Comparison of ENCODE assay signal across 8 cellular contexts in the genomic region with DNA sequence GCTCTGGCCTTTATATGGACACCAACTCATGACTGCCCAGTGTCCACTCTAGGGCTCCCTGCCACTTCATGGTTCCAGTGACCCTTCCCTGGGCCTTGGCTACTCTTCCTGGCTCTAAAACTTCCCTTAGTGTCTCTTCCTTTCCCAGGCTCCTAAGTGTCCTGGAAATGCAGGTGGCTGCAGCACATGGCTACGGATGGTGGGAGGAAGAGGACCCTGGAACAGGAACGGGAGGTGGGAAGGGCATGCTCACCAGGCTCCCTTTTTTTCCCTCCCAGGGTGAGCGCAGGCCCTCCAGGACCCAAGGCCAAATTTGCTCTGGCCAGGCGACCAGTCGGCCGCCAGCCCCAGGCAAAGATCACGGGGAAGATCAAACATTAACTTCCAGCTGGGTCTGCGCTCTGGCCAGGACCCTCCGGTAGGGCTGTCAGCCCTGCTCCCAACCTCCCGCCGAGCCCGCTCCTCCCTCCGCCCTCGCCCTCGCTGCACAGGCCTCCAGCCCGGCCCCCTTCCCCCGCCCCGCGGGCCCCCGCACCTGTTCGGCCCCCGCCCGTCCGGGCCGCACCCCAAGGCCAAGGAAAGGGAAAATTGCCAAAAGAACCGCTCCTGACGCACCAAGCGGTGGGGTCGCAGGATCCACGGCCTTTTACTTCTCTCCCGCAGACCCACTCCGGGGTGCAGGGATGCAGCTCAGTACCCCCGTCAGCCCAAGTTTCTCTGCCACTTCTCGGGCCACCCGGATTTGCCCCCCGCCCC. TPM values are rescaled to one million over a fixed set of nuclear protein-coding genes. Genes with fewer than 3 reads are reported as not detected.
DNase-seq lines count a peak whose midpoint lies in the region; ATAC-seq, FAIRE-seq and TF ChIP-seq lines count a peak whose summit lies in the region.

No MANE protein-coding gene starts in this region.

- H3K4me3 Mint-ChIP-seq in neural crest cell, result peak overlapping the region; percentile 42

- CTCF ChIA-PET in AG04449 (lab: Yijun Ruan, JAX), result interaction anchor here (1.3 to 5.6 kb wide), 4 partner anchors 20 to 214 kb away, joined by 4 to 43 read pairs (median 6); no protein-coding TSS in a partner anchor

- no peaks in the 10 kb centered on the region for H3K9me3 ChIP-seq in Peyer's patch

- H3K4me3 ChIP-seq in AG04449 (ENCODE audit: low read depth, low read length) (peak overlapping the region; percentile 70), Peyer's patch (peak overlapping the region; percentile 46 to 63 (median 54)), epithelial cell of proximal tubule (ENCODE audit: low read depth, low read length) (peak overlapping the region; percentile 46)

- ATAC-seq in GM19328 (IDR thresholded peaks at IDR 0.05; ENCODE audit: unreplicated experiment) (no peak), GM19452 (IDR thresholded peaks at IDR 0.05; ENCODE audit: unreplicated experiment) (no peak)

- FAIRE-seq in RCC 7860 (lab: Jason Lieb, UNC), result no peak

- no peaks in the 10 kb centered on the region for H3K9me3 Mint-ChIP-seq in neural crest cell

- H3K4me1 Mint-ChIP-seq in neural crest cell, result peaks cover 19% of the 10 kb centered on the region

- no peak for TF ChIP-seq CTCF in AG04449 (IDR thresholded peaks at IDR 0.05; ENCODE audit: insufficient read depth, low read length, missing control alignments)
- no peak for TF ChIP-seq CTCF in Peyer's patch (IDR thresholded peaks at IDR 0.05)
- no peak for TF ChIP-seq CTCF in epithelial cell of proximal tubule (conservative IDR thresholded peaks at IDR 0.05; ENCODE audit: low read depth, low read length)
- TF ChIP-seq CTCF in neural crest cell (conservative IDR thresholded peaks at IDR 0.05), result no peak

- POLR2A ChIA-PET in AG04449 (lab: Yijun Ruan, JAX), result interaction anchor here (0.7 to 2.4 kb wide), 3 partner anchors 12 to 79 kb away, joined by 3 to 11 read pairs (median 4); partner anchors contain the start of gene HNRNPR

- no peaks in the 10 kb centered on the region for H3K36me3 ChIP-seq in Peyer's patch

- H3K27me3 ChIP-seq in Peyer's patch, result no peaks in the 10 kb centered on the region

- no peak overlapping the region for H3K27ac Mint-ChIP-seq in neural crest cell (ENCODE audit: unreplicated experiment)

- H3K27ac ChIP-seq in Peyer's patch, result peak overlapping the region; percentile 58 to 83 (median 80)

- peak in 1 of 2 donors; percentile 45 for TF ChIP-seq POLR2A in Peyer's patch (IDR thresholded peaks at IDR 0.05)

- peaks cover 71% of the 10 kb centered on the region for H3K27me3 Mint-ChIP-seq in neural crest cell (ENCODE audit: low read depth)

- in situ Hi-C loops in ACHN (cut with HindIII; ENCODE audit: low pct_ligation_motif_present, low pct_unique_long_range_greater_than_20kb, low sequenced_read_pairs), result no loop called here

- DNase-seq in AG04449 (ENCODE audit: low read depth, low spot score), result no peak
- DNase-seq in Peyer's patch, result peak in 2 of 3 donors; percentile 73 to 88
- no peak for DNase-seq in epithelial cell of proximal tubule (ENCODE audit: low read depth)
- no peak for DNase-seq in neural crest cell (ENCODE audit: low read depth, low spot score)
- no peak for DNase-seq in ACHN
- no peak for DNase-seq in RCC 7860 (ENCODE audit: low spot score)

- peaks cover 18% of the 10 kb centered on the region for H3K36me3 Mint-ChIP-seq in neural crest cell (ENCODE audit: low read depth)

- peaks cover 0 to 32% (median 8%) of the 10 kb centered on the region in 4 donors for H3K4me1 ChIP-seq in Peyer's patch

RNA-seq across cellular contexts. Expression of gene TCEA3, which starts 1.0 kb away (rescaled TPM):
- 100 to 1,000 TPM in 2 of 4 donors, 10 to 100 TPM in 2; 64.6 to 125 (median 104) TPM for total RNA-seq in Peyer's patch
- total RNA-seq in epithelial cell of proximal tubule, result 0.65 and 3.1 TPM in 2 replicates
- 1.2 and 1.5 TPM in 2 replicates for total RNA-seq in neural crest cell

RNA-seq across cellular contexts. Expression of gene ZNF436, which starts 54.0 kb away (rescaled TPM):
- total RNA-seq in Peyer's patch, result 10 to 100 TPM; 11.2 to 13.3 (median 12.0) TPM
- total RNA-seq in epithelial cell of proximal tubule, result 6.7 and 8.0 TPM in 2 replicates
- total RNA-seq in neural crest cell, result 9.2 and 10.0 TPM in 2 replicates

Comparison
In these comparisons a context has a peak if more than half of its experiments do, and no peak if none do; other contexts are left out.
1. DNase-seq: peak in Peyer's patch (2 of 3); none in AG04449 (single experiment), epithelial cell of proximal tubule (single experiment), neural crest cell (single experiment), ACHN (single experiment) and RCC 7860 (single experiment).
2. RNA of gene TCEA3, which starts 1.0 kb away (total RNA-seq): 64.6 to 125 TPM in Peyer's patch; 0.65 to 3.1 TPM in epithelial cell of proximal tubule and 1.2 to 1.5 TPM in neural crest cell; every median in the first group is over 10 times any median in the second.
3. Peak in every context shown above with its lines, with median percentiles within 50 percentile points of each other: H3K4me3 ChIP-seq.